ENCODE assay signal across 8 cellular contexts in the genomic region with DNA sequence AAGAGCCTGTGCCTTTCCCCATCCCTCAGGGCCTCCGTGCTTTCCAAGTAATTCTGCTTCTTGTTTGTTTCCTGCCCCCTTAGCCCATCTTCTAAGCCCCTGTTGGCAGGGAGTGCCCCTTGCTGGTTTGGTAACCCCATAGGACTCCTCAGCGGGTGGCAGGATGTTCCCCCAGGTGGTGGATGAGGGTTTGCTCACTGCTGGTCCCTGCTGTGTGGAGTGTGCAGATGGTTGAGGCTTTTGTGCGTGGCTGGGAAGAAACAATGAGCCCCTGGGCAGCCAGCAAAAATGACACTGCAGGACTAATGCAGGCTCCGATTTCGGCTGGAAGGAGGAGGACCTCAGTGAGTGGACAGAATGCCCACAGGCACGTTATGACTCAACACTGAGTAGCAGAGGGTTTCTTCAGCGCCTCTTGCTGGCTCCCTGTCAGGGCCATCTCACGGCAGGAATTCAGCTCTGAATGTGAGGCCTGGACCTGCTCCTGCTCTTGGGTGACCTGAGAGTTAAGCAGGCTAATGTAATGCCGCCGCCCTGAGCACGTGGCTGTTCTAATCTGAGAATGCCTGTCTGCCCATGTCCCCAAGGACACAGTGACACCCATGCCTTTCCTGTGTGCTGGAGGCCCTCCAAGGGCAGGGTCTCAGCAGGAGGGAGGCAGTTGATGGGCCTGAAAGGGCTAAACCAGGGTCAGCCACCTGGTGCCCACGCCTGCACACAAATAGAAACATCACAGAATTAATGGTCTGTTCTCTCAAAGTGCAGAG. TPM values are rescaled to one million over a fixed set of nuclear protein-coding genes. Genes with fewer than 3 reads are reported as not detected.
DNase-seq lines count a peak whose midpoint lies in the region; ATAC-seq and TF ChIP-seq lines count a peak whose summit lies in the region.

No MANE protein-coding gene starts in this region.

- no peaks in the 10 kb centered on the region for H3K9me3 ChIP-seq in CD8-positive, alpha-beta memory T cell (ENCODE audit: low read length)
- no peaks in the 10 kb centered on the region for H3K9me3 ChIP-seq in mesodermal cell (ENCODE audit: control insufficient read depth, low read length)

- H3K36me3 Mint-ChIP-seq in CD8-positive, alpha-beta memory T cell: peaks cover 0 to 30% (median 5%) of the 10 kb centered on the region in 3 donors
- peaks cover 11% of the 10 kb centered on the region for H3K36me3 Mint-ChIP-seq in activated T-cell treated with anti-CD3 and anti-CD28 coated beads, Interleukin-2, amount 50 U/mL, for 4 hours (ENCODE audit: insufficient read depth)

- H3K27me3 ChIP-seq in CD8-positive, alpha-beta memory T cell (ENCODE audit: insufficient read depth, low read length, poor library complexity, severe bottlenecking): no peaks in the 10 kb centered on the region

- H3K27ac Mint-ChIP-seq in CD8-positive, alpha-beta memory T cell: peak overlapping the region in 5 of 8 donors; percentile 11 to 81 (median 40)

- CTCF ChIA-PET in CD8-positive, alpha-beta memory T cell (lab: Charles Lee): no interaction called here

- POLR2A ChIA-PET in CD8-positive, alpha-beta memory T cell (lab: Charles Lee): no interaction called here

- no peak overlapping the region for H3K4me3 Mint-ChIP-seq in CD8-positive, alpha-beta memory T cell
- no peak overlapping the region for H3K4me3 Mint-ChIP-seq in activated T-cell treated with anti-CD3 and anti-CD28 coated beads, Interleukin-2, amount 50 U/mL, for 4 hours

- no peaks in the 10 kb centered on the region for H3K9me3 Mint-ChIP-seq in CD8-positive, alpha-beta memory T cell
- no peaks in the 10 kb centered on the region for H3K9me3 Mint-ChIP-seq in activated T-cell treated with anti-CD3 and anti-CD28 coated beads, Interleukin-2, amount 50 U/mL, for 4 hours

- H3K27ac ChIP-seq in CD8-positive, alpha-beta memory T cell (ENCODE audit: low read depth, low read length): no peak overlapping the region
- H3K27ac ChIP-seq in mesodermal cell (ENCODE audit: low read depth, low read length, severe bottlenecking): peak overlapping the region; percentile 74

- TF ChIP-seq POLR2A in NB4 (IDR thresholded peaks at IDR 0.05; ENCODE audit: extremely low read depth, insufficient read length): no peak

- WGBS in mesodermal cell (ENCODE audit: insufficient coverage in 2 of 2), 2 experiments: 42 to 48% methylated on average over 11 to 12 of the region's 12 CpGs

- no peak for DNase-seq in CD8-positive, alpha-beta memory T cell
- peak; percentile 80 for DNase-seq in NB4 (ENCODE audit: low read depth)
- peak; percentile 28 for DNase-seq in cerebellar cortex (ENCODE audit: low spot score)
- no peak for DNase-seq in central memory CD4-positive, alpha-beta T cell
- DNase-seq in activated T-cell treated with anti-CD3 and anti-CD28 coated beads, Interleukin-2, amount 50 U/mL, for 4 hours: no peak

- no peak for TF ChIP-seq CTCF in NB4 (IDR thresholded peaks at IDR 0.05; ENCODE audit: low read depth, low read length)

- H3K36me3 ChIP-seq in CD8-positive, alpha-beta memory T cell (ENCODE audit: insufficient read depth, low read length): peaks cover 5% of the 10 kb centered on the region
- peaks cover 69% of the 10 kb centered on the region for H3K36me3 ChIP-seq in mesodermal cell (ENCODE audit: control insufficient read depth, insufficient read depth, low read length)

- H3K27me3 Mint-ChIP-seq in CD8-positive, alpha-beta memory T cell: no peaks in the 10 kb centered on the region
- no peaks in the 10 kb centered on the region for H3K27me3 Mint-ChIP-seq in activated T-cell treated with anti-CD3 and anti-CD28 coated beads, Interleukin-2, amount 50 U/mL, for 4 hours (ENCODE audit: low read depth)

- H3K4me1 Mint-ChIP-seq in CD8-positive, alpha-beta memory T cell: peaks cover 25 to 29% (median 28%) of the 10 kb centered on the region in 3 donors
- peaks cover 44% of the 10 kb centered on the region for H3K4me1 Mint-ChIP-seq in activated T-cell treated with anti-CD3 and anti-CD28 coated beads, Interleukin-2, amount 50 U/mL, for 4 hours (ENCODE audit: low read depth)

- ATAC-seq in GM19395 (IDR thresholded peaks at IDR 0.05; ENCODE audit: unreplicated experiment) (no peak), HG03175 (IDR thresholded peaks at IDR 0.05; ENCODE audit: unreplicated experiment) (no peak)
- no peak for ATAC-seq in activated T-cell treated with anti-CD3 and anti-CD28 coated beads, Interleukin-2, amount 50 U/mL, for 4 hours

- H3K4me3 ChIP-seq in CD8-positive, alpha-beta memory T cell (ENCODE audit: low read length): no peak overlapping the region
- no peak overlapping the region for H3K4me3 ChIP-seq in NB4 (ENCODE audit: low read depth, low read length)
- no peak overlapping the region for H3K4me3 ChIP-seq in mesodermal cell (ENCODE audit: extremely low read depth, insufficient read depth, low read length, poor library complexity, severe bottlenecking)

- peaks cover 36% of the 10 kb centered on the region for H3K4me1 ChIP-seq in CD8-positive, alpha-beta memory T cell (ENCODE audit: insufficient read depth, low read length)
- peaks cover 60% of the 10 kb centered on the region for H3K4me1 ChIP-seq in mesodermal cell (ENCODE audit: control insufficient read depth, insufficient read depth, low read length, poor library complexity, severe bottlenecking)

RNA-seq across cellular contexts. Expression of gene BAG3, which starts 16.6 kb away (rescaled TPM):
- total RNA-seq in CD8-positive, alpha-beta memory T cell: 10 to 100 TPM; 12.0 to 12.5 TPM
- polyA plus RNA-seq in CD8-positive, alpha-beta memory T cell: 11.3 TPM
- polyA plus RNA-seq in mesodermal cell (2013, experiment 1 of 2): 63.7 TPM
- polyA plus RNA-seq in mesodermal cell (2013, experiment 2 of 2): 62.5 TPM
- 10 to 100 TPM; 14.7 to 21.6 (median 15.8) TPM for total RNA-seq in activated T-cell treated with anti-CD3 and anti-CD28 coated beads, Interleukin-2, amount 50 U/mL, for 4 hours

RNA-seq across cellular contexts. Expression of gene INPP5F, which starts 58.1 kb away (rescaled TPM):
- 10 to 100 TPM; 22.3 to 23.0 TPM for total RNA-seq in CD8-positive, alpha-beta memory T cell
- polyA plus RNA-seq in CD8-positive, alpha-beta memory T cell: 4.4 TPM
- 87.0 TPM for polyA plus RNA-seq in mesodermal cell (2013, experiment 1 of 2)
- polyA plus RNA-seq in mesodermal cell (2013, experiment 2 of 2): 84.7 TPM
- 10 to 100 TPM; 18.1 to 23.6 (median 21.1) TPM for total RNA-seq in activated T-cell treated with anti-CD3 and anti-CD28 coated beads, Interleukin-2, amount 50 U/mL, for 4 hours

Comparison
In these comparisons a context has a peak if more than half of its experiments do, and no peak if none do; other contexts are left out.
1. DNase-seq: peak in NB4 (single experiment) and cerebellar cortex (single experiment); none in CD8-positive, alpha-beta memory T cell (0 of 5), central memory CD4-positive, alpha-beta T cell (single experiment) and activated T-cell treated with anti-CD3 and anti-CD28 coated beads, Interleukin-2, amount 50 U/mL, for 4 hours (single experiment).